14 cellular contexts compared by ENCODE assay signal in genomic region chr14:37623552-37623951, GRCh38. TPM values are rescaled to one million over a fixed set of nuclear protein-coding genes. Genes with fewer than 3 reads are reported as not detected.
A peak's percentile ranks its signal among the peaks of the same experiment; 100 is the strongest.
DNase-seq lines count a peak whose midpoint lies in the region; FAIRE-seq and TF ChIP-seq lines count a peak whose summit lies in the region.
"Had no signal": no experiment of that assay in that cellular context is flagged by ENCODE, and none has a peak within 500 bp of the region (broad histone marks: within the 10 kb centered on the region; RNA-seq: fewer than 3 reads in every experiment).

No MANE protein-coding gene starts in this region.

- no peaks in the 10 kb centered on the region for H3K36me3 ChIP-seq in BJ (ENCODE audit: control insufficient read depth, insufficient read depth, low read length)
- H3K36me3 ChIP-seq in keratinocyte (ENCODE audit: control insufficient read depth in 2 of 2, extremely low read depth in 1 of 2, insufficient read depth in 2 of 2, low read length in 2 of 2) = no peaks in the 10 kb centered on the region
- H3K36me3 ChIP-seq: neural progenitor cell had no signal

- POLR2A ChIA-PET in BJ (lab: Charles Lee) = no interaction called here

- no peaks in the 10 kb centered on the region for H4K20me1 ChIP-seq in keratinocyte (ENCODE audit: control insufficient read depth, extremely low read depth, insufficient read depth, low read length)

- no peaks in the 10 kb centered on the region for H3K79me2 ChIP-seq in keratinocyte (ENCODE audit: control insufficient read depth, insufficient read depth, low read length)

- no peak overlapping the region for H2AFZ ChIP-seq in keratinocyte (ENCODE audit: control insufficient read depth, low read length)

- DNase-seq in BJ (ENCODE audit: low read depth) (peak; percentile 22), LoVo (ENCODE audit: low spot score) (peak; percentile 16), brain pericyte (ENCODE audit: low read depth, low spot score) (peak; percentile 53), keratinocyte (ENCODE audit: low read depth, low spot score) (peak; percentile 84), cerebellum (ENCODE audit: low spot score) (no peak), NCI-H226 (no peak), GM19240 (ENCODE audit: insufficient read length, low spot score) (no peak)
- no peak for DNase-seq in effector CD8-positive, alpha-beta T cell (lab: John Stamatoyannopoulos, UW)
- DNase-seq: activated CD4-positive, alpha-beta T cell treated with anti-CD3 and anti-CD28 coated beads, Interleukin-2, amount 50 U/mL, for 48 hours; endodermal cell; kidney glomerular epithelial cell; NCI-H510A; stimulated activated CD4-positive, alpha-beta T cell treated with anti-CD3 and anti-CD28 coated beads, Interleukin-4, amount 100 ng/mL, for 1 hour had no signal

- peaks cover 21% of the 10 kb centered on the region for H3K4me1 ChIP-seq in keratinocyte (ENCODE audit: control insufficient read depth, extremely low read depth, insufficient read depth, low read length)
- H3K4me1 ChIP-seq: neural progenitor cell had no signal

- H3K4me3 ChIP-seq in BJ (ENCODE audit: low read depth, low read length) (no peak overlapping the region), keratinocyte (ENCODE audit: control insufficient read depth in 2 of 3, extremely low read depth in 1 of 3, insufficient read depth in 2 of 3, low read depth in 1 of 3, low read length in 3 of 3) (peak overlapping the region in 2 of 3 experiments; percentile 7 to 37)

- CTCF ChIA-PET in BJ (lab: Yijun Ruan, JAX) = no interaction called here

- H3K27me3 ChIP-seq in BJ (ENCODE audit: control insufficient read depth, insufficient read depth, low read length) = 0 out of 2 replicates have a peak, but pooled peaks cover 2% of the 10 kb centered on the region
- H3K27me3 ChIP-seq in keratinocyte (ENCODE audit: control insufficient read depth, extremely low read depth, insufficient read depth, low read length) = no peaks in the 10 kb centered on the region

- dilution Hi-C loops in keratinocyte (cut with MboI; ENCODE audit: extremely low pct_ligation_motif_present, low sequenced_read_pairs) = no loop called here

- no peaks in the 10 kb centered on the region for H3K9me1 ChIP-seq in keratinocyte (ENCODE audit: control insufficient read depth, extremely low read depth, insufficient read depth, low read length)

- H3K4me2 ChIP-seq in keratinocyte (ENCODE audit: control insufficient read depth, extremely low read depth, insufficient read depth, low read depth, low read length) = peak overlapping the region; percentile 83

- H3K9me3 ChIP-seq in keratinocyte (ENCODE audit: control insufficient read depth, low read depth, low read length) = no peaks in the 10 kb centered on the region

- FAIRE-seq in keratinocyte (lab: Jason Lieb, UNC) = peak; percentile 92

- H3K27ac ChIP-seq in keratinocyte (ENCODE audit: control insufficient read depth, insufficient read depth, low read length) = peak overlapping the region; percentile 87
- H3K27ac ChIP-seq: neural progenitor cell had no signal

- peak overlapping the region; percentile 50 for H3K9ac ChIP-seq in keratinocyte (ENCODE audit: control insufficient read depth, extremely low read depth, insufficient read depth, low read length)
- H3K9ac ChIP-seq: neural progenitor cell had no signal

- TF ChIP-seq CTCF in BJ (IDR thresholded peaks at IDR 0.05; ENCODE audit: insufficient read depth, low read depth, low read length) = no peak
- TF ChIP-seq CTCF in keratinocyte (optimal IDR thresholded peaks at IDR 0.05 in 1 of 3, IDR thresholded peaks at IDR 0.05 in 1 of 3, conservative IDR thresholded peaks at IDR 0.05 in 1 of 3; ENCODE audit: extremely low read depth in 1 of 3, insufficient read depth in 2 of 3, low read length in 3 of 3) = no peak

RNA-seq across cellular contexts. Expression of gene TTC6, which starts 28.1 kb away (rescaled TPM):
- polyA plus RNA-seq in BJ (2011; rRNA removed) (not detected in 2 replicates), keratinocyte (not detected in 3 replicates)
- 0.05 TPM in 1 of 2 replicates, not detected in the other for polyA minus RNA-seq in BJ (2011; rRNA and poly(A)+ RNA removed)
- polyA plus RNA-seq in keratinocyte (2011; ENCODE audit: low read depth) = not detected
- polyA plus RNA-seq in keratinocyte (2011; cell fraction: cytosol; rRNA removed) = not detected in 2 replicates
- polyA plus RNA-seq in keratinocyte (2011; cell fraction: nucleus; rRNA removed) = 0.01 and 0.32 TPM in 2 replicates
- not detected in 2 replicates for polyA plus RNA-seq in keratinocyte (2012; ENCODE audit: low replicate concordance)
- not detected in 3 replicates for polyA minus RNA-seq in keratinocyte
- polyA minus RNA-seq in keratinocyte (2011; cell fraction: cytosol; rRNA and poly(A)+ RNA removed) = not detected
- polyA minus RNA-seq in keratinocyte (2011; cell fraction: nucleus; rRNA and poly(A)+ RNA removed) = not detected in 2 replicates
- 2.4 TPM for total RNA-seq in cerebellum

RNA-seq across cellular contexts. Expression of gene FOXA1, which starts 28.5 kb away (rescaled TPM):
- 0.04 and 0.10 TPM in 2 replicates for polyA plus RNA-seq in BJ (2011; rRNA removed)
- 0.09 TPM in 1 of 2 replicates, not detected in the other for polyA minus RNA-seq in BJ (2011; rRNA and poly(A)+ RNA removed)
- 0.09 to 0.85 TPM (median 0.45 TPM) in 3 replicates for polyA plus RNA-seq in keratinocyte
- 0.77 TPM for polyA plus RNA-seq in keratinocyte (2011; ENCODE audit: low read depth)
- 0.27 and 0.36 TPM in 2 replicates for polyA plus RNA-seq in keratinocyte (2011; cell fraction: cytosol; rRNA removed)
- polyA plus RNA-seq in keratinocyte (2011; cell fraction: nucleus; rRNA removed) = 2.0 and 2.4 TPM in 2 replicates
- 0.14 and 0.41 TPM in 2 replicates for polyA plus RNA-seq in keratinocyte (2012; ENCODE audit: low replicate concordance)
- polyA minus RNA-seq in keratinocyte = 0.39 to 0.83 TPM (median 0.46 TPM) in 3 replicates
- polyA minus RNA-seq in keratinocyte (2011; cell fraction: cytosol; rRNA and poly(A)+ RNA removed) = not detected
- polyA minus RNA-seq in keratinocyte (2011; cell fraction: nucleus; rRNA and poly(A)+ RNA removed) = 2.4 and 3.1 TPM in 2 replicates
- total RNA-seq in cerebellum = not detected

Comparison
In these comparisons a context has a peak if more than half of its experiments do, and no peak if none do; other contexts are left out.
1. DNase-seq: peak in BJ (single experiment), LoVo (single experiment), brain pericyte (single experiment) and keratinocyte (single experiment); none in cerebellum (single experiment), NCI-H226 (single experiment), effector CD8-positive, alpha-beta T cell (single experiment) and GM19240 (single experiment).